1 cellular context compared by ENCODE assay signal in the genomic region with DNA sequence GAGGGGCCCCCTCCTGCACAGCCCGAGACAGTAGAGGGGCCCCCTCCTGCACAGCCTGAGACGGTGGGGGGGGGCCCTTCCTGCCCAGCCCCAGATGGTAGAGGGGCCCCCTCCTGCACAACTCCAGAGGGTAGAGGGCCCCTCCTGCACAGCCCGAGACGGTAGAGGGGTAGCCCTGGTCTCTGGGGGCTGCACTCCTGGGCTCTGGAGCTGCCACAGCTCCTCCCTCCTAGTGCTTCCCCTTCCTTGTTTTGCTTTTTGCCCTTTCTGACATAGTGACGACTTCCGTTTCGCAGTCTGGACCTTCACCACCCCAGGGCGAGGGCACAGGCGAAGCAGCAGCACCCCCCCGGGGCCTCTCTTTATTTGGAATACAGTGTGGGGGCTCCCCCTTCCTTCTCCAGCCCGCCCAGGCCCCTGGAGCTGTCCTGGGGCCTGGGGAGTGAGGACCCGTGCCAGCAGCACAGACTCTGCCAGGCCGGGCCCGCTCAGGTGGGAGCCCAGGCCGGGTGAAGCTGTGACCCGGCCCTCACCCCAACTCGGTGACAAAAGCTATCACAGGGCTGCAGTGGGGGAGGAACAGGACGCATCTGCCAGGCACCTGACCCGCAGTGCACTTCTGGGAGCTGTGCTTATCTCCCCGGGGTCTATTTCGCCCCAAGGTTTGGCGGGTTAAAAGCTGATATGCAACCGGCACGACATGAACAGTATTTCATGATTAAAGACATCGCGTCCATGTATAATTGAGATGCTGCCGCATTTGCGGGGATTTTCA.
TF ChIP-seq lines count a peak whose summit lies in the region.

No MANE protein-coding gene starts in this region.

TF ChIP-seq in K562, 482 proteins besides CTCF, POLR2A, EP300 and RAD21 (continued from another document and continues in another):
- no peak for TF ChIP-seq NEUROD1 (IDR thresholded peaks at IDR 0.05; ENCODE audit: borderline replicate concordance, low read depth, low read length, partially characterized antibody)
- TF ChIP-seq CBX8 (IDR thresholded peaks at IDR 0.05; ENCODE audit: borderline replicate concordance, extremely low read depth, low read depth, low read length, poor library complexity, severe bottlenecking) = no peak
- no peak for TF ChIP-seq JUNB (CRISPR knock-in tag; conservative IDR thresholded peaks at IDR 0.05)
- TF ChIP-seq BRD9 (IDR thresholded peaks at IDR 0.05; ENCODE audit: low read depth, partially characterized antibody) = peak; percentile 79
- peak; percentile 66 for TF ChIP-seq MTA3 (IDR thresholded peaks at IDR 0.05; ENCODE audit: borderline replicate concordance)
- TF ChIP-seq ZNF766 (CRISPR knock-in tag; conservative IDR thresholded peaks at IDR 0.05) = 0 out of 2 replicates have a peak, but pooled peaks have one; percentile 57
- TF ChIP-seq HNRNPUL1 (IDR thresholded peaks at IDR 0.05; ENCODE audit: low read length) = no peak
- no peak for TF ChIP-seq SIX5 (IDR thresholded peaks at IDR 0.05; ENCODE audit: borderline replicate concordance in 1 of 2, insufficient read depth in 1 of 2, low read depth in 1 of 2, low read length in 2 of 2)
- TF ChIP-seq, protein P1, sequence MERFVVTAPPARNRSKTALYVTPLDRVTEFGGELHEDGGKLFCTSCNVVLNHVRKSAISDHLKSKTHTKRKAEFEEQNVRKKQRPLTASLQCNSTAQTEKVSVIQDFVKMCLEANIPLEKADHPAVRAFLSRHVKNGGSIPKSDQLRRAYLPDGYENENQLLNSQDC (CRISPR knock-in tag; IDR thresholded peaks at IDR 0.05) = no peak
- no peak for TF ChIP-seq SMARCA5 (IDR thresholded peaks at IDR 0.05)
- TF ChIP-seq FOXA1 (IDR thresholded peaks at IDR 0.05; ENCODE audit: borderline replicate concordance) = no peak
- TF ChIP-seq MECOM (CRISPR knock-in tag; IDR thresholded peaks at IDR 0.05) = peak; percentile 85
- TF ChIP-seq NONO (IDR thresholded peaks at IDR 0.05; ENCODE audit: low read depth in 2 of 2, low read length in 1 of 2) = no peak
- TF ChIP-seq ETV1 (tag; conservative IDR thresholded peaks at IDR 0.05; ENCODE audit: low read depth) = peak; percentile 32; the same call in 1 of the 2 replicates
- peak; percentile 94 for TF ChIP-seq CBFA2T2 (conservative IDR thresholded peaks at IDR 0.05)
- TF ChIP-seq KDM4B (IDR thresholded peaks at IDR 0.05; ENCODE audit: borderline replicate concordance in 2 of 2, low read depth in 1 of 2) = 0 out of 4 replicates have a peak, but pooled peaks of 1 of the 2 experiments have one; percentile 32
- TF ChIP-seq TEAD1 (CRISPR knock-in tag; IDR thresholded peaks at IDR 0.05) = peak in 1 of 2 experiments; percentile 57; a peak in 1 of 4 replicates
- TF ChIP-seq ZNF77 (CRISPR knock-in tag; IDR thresholded peaks at IDR 0.05) = no peak
- TF ChIP-seq, protein P2, sequence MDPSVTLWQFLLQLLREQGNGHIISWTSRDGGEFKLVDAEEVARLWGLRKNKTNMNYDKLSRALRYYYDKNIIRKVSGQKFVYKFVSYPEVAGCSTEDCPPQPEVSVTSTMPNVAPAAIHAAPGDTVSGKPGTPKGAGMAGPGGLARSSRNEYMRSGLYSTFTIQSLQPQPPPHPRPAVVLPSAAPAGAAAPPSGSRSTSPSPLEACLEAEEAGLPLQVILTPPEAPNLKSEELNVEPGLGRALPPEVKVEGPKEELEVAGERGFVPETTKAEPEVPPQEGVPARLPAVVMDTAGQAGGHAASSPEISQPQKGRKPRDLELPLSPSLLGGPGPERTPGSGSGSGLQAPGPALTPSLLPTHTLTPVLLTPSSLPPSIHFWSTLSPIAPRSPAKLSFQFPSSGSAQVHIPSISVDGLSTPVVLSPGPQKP (CRISPR knock-in tag; IDR thresholded peaks at IDR 0.05) = no peak
- peak; percentile 67 for TF ChIP-seq ZNF134 (CRISPR knock-in tag; conservative IDR thresholded peaks at IDR 0.05)
- TF ChIP-seq KLF16 (IDR thresholded peaks at IDR 0.05) = peak; percentile 92
- TF ChIP-seq CHD2 (IDR thresholded peaks at IDR 0.05; ENCODE audit: low read depth, low read length) = no peak
- TF ChIP-seq ZNF586 (CRISPR knock-in tag; conservative IDR thresholded peaks at IDR 0.05) = no peak
- 0 out of 2 replicates have a peak, but pooled peaks have one; percentile 14 for TF ChIP-seq KLF6 (CRISPR knock-in tag; IDR thresholded peaks at IDR 0.05; ENCODE audit: borderline replicate concordance)
- TF ChIP-seq, protein P3, sequence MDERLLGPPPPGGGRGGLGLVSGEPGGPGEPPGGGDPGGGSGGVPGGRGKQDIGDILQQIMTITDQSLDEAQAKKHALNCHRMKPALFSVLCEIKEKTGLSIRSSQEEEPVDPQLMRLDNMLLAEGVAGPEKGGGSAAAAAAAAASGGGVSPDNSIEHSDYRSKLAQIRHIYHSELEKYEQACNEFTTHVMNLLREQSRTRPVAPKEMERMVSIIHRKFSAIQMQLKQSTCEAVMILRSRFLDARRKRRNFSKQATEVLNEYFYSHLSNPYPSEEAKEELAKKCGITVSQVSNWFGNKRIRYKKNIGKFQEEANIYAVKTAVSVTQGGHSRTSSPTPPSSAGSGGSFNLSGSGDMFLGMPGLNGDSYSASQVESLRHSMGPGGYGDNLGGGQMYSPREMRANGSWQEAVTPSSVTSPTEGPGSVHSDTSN (CRISPR knock-in tag; IDR thresholded peaks at IDR 0.05; ENCODE audit: low read depth) = no peak
- TF ChIP-seq, protein P3 (tag; conservative IDR thresholded peaks at IDR 0.05; ENCODE audit: low read depth) = 0 out of 2 replicates have a peak, but pooled peaks have one; percentile 10
- TF ChIP-seq HNRNPK (IDR thresholded peaks at IDR 0.05; ENCODE audit: low read depth, low read length, poor library complexity, severe bottlenecking) = no peak
- peak; percentile 42 for TF ChIP-seq CCNT2 (IDR thresholded peaks at IDR 0.05; ENCODE audit: borderline replicate concordance, extremely low read depth, insufficient read length, low read depth, low read length)
- TF ChIP-seq NFE2L1 (tag; IDR thresholded peaks at IDR 0.05; ENCODE audit: borderline replicate concordance, low read depth) = no peak
- TF ChIP-seq, protein P4, sequence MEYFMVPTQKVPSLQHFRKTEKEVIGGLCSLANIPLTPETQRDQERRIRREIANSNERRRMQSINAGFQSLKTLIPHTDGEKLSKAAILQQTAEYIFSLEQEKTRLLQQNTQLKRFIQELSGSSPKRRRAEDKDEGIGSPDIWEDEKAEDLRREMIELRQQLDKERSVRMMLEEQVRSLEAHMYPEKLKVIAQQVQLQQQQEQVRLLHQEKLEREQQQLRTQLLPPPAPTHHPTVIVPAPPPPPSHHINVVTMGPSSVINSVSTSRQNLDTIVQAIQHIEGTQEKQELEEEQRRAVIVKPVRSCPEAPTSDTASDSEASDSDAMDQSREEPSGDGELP (CRISPR knock-in tag; IDR thresholded peaks at IDR 0.05; ENCODE audit: borderline replicate concordance) = no peak
- peak; percentile 86 for TF ChIP-seq GATA2 (CRISPR knock-in tag; IDR thresholded peaks at IDR 0.05)
- 0 out of 2 replicates have a peak, but pooled peaks have one; percentile 47 for TF ChIP-seq HMG20B (CRISPR knock-in tag; IDR thresholded peaks at IDR 0.05)
- TF ChIP-seq, protein P5, sequence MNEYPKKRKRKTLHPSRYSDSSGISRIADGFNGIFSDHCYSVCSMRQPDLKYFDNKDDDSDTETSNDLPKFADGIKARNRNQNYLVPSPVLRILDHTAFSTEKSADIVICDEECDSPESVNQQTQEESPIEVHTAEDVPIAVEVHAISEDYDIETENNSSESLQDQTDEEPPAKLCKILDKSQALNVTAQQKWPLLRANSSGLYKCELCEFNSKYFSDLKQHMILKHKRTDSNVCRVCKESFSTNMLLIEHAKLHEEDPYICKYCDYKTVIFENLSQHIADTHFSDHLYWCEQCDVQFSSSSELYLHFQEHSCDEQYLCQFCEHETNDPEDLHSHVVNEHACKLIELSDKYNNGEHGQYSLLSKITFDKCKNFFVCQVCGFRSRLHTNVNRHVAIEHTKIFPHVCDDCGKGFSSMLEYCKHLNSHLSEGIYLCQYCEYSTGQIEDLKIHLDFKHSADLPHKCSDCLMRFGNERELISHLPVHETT (CRISPR knock-in tag; conservative IDR thresholded peaks at IDR 0.05 in 1 of 2, IDR thresholded peaks at IDR 0.05 in 1 of 2) = peak in 1 of 2 experiments; percentile 89; a peak in 2 of 4 replicates
- TF ChIP-seq MIER1 (IDR thresholded peaks at IDR 0.05; ENCODE audit: low read depth) = no peak
- TF ChIP-seq POLR2G (IDR thresholded peaks at IDR 0.05; ENCODE audit: low read depth, low read length) = no peak; the same call in 1 of the 2 replicates
- no peak for TF ChIP-seq PRMT5 (CRISPR knock-in tag; IDR thresholded peaks at IDR 0.05)
- TF ChIP-seq, protein P6, sequence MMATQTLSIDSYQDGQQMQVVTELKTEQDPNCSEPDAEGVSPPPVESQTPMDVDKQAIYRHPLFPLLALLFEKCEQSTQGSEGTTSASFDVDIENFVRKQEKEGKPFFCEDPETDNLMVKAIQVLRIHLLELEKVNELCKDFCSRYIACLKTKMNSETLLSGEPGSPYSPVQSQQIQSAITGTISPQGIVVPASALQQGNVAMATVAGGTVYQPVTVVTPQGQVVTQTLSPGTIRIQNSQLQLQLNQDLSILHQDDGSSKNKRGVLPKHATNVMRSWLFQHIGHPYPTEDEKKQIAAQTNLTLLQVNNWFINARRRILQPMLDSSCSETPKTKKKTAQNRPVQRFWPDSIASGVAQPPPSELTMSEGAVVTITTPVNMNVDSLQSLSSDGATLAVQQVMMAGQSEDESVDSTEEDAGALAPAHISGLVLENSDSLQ (IDR thresholded peaks at IDR 0.05) = no peak
- TF ChIP-seq SUPT5H (IDR thresholded peaks at IDR 0.05) = no peak; the same call in 1 of the 2 replicates
- TF ChIP-seq ZNF507 (tag; conservative IDR thresholded peaks at IDR 0.05) = no peak
- TF ChIP-seq ZNF232 (CRISPR knock-in tag; IDR thresholded peaks at IDR 0.05) = no peak
- TF ChIP-seq ZNF57 (CRISPR knock-in tag; IDR thresholded peaks at IDR 0.05) = 0 out of 2 replicates have a peak, but pooled peaks have one; percentile 19
- no peak for TF ChIP-seq NUFIP1 (IDR thresholded peaks at IDR 0.05; ENCODE audit: partially characterized antibody)
- TF ChIP-seq ZNF41 (CRISPR knock-in tag; conservative IDR thresholded peaks at IDR 0.05) = 0 out of 2 replicates have a peak, but pooled peaks have one; percentile 3
- TF ChIP-seq, protein P7, sequence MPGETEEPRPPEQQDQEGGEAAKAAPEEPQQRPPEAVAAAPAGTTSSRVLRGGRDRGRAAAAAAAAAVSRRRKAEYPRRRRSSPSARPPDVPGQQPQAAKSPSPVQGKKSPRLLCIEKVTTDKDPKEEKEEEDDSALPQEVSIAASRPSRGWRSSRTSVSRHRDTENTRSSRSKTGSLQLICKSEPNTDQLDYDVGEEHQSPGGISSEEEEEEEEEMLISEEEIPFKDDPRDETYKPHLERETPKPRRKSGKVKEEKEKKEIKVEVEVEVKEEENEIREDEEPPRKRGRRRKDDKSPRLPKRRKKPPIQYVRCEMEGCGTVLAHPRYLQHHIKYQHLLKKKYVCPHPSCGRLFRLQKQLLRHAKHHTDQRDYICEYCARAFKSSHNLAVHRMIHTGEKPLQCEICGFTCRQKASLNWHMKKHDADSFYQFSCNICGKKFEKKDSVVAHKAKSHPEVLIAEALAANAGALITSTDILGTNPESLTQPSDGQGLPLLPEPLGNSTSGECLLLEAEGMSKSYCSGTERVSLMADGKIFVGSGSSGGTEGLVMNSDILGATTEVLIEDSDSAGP (CRISPR knock-in tag; IDR thresholded peaks at IDR 0.05) = no peak
- no peak for TF ChIP-seq ZNF282 (CRISPR knock-in tag; IDR thresholded peaks at IDR 0.05)
- TF ChIP-seq PTRF (tag; IDR thresholded peaks at IDR 0.05) = no peak
- peak; percentile 43; the same call in 1 of the 2 replicates for TF ChIP-seq ATF7 (IDR thresholded peaks at IDR 0.05)
- TF ChIP-seq SAFB2 (IDR thresholded peaks at IDR 0.05; ENCODE audit: borderline replicate concordance, low read depth, low read length, severe bottlenecking) = no peak
- TF ChIP-seq JUN (IDR thresholded peaks at IDR 0.05; ENCODE audit: borderline replicate concordance, low read depth, low read length) = no peak
- no peak for TF ChIP-seq JUN (CRISPR knock-in tag; IDR thresholded peaks at IDR 0.05; ENCODE audit: borderline replicate concordance)
- peak; percentile 69 for TF ChIP-seq PHF20 (IDR thresholded peaks at IDR 0.05; ENCODE audit: partially characterized antibody)
- TF ChIP-seq STAG1 (CRISPR knock-in tag; IDR thresholded peaks at IDR 0.05; ENCODE audit: borderline replicate concordance) = no peak
- no peak for TF ChIP-seq GTF2E2 (tag; IDR thresholded peaks at IDR 0.05)
- TF ChIP-seq, protein P8, sequence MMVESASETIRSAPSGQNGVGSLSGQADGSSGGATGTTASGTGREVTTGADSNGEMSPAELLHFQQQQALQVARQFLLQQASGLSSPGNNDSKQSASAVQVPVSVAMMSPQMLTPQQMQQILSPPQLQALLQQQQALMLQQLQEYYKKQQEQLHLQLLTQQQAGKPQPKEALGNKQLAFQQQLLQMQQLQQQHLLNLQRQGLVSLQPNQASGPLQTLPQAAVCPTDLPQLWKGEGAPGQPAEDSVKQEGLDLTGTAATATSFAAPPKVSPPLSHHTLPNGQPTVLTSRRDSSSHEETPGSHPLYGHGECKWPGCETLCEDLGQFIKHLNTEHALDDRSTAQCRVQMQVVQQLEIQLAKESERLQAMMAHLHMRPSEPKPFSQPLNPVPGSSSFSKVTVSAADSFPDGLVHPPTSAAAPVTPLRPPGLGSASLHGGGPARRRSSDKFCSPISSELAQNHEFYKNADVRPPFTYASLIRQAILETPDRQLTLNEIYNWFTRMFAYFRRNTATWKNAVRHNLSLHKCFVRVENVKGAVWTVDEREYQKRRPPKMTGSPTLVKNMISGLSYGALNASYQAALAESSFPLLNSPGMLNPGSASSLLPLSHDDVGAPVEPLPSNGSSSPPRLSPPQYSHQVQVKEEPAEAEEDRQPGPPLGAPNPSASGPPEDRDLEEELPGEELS (CRISPR knock-in tag; IDR thresholded peaks at IDR 0.05; ENCODE audit: borderline replicate concordance) = 0 out of 2 replicates have a peak, but pooled peaks have one; percentile 22
- TF ChIP-seq JUND (IDR thresholded peaks at IDR 0.05; ENCODE audit: borderline replicate concordance, low read depth, low read length) = peak; percentile 47; the same call in 1 of the 2 replicates
- peak; percentile 35; the same call in 1 of the 3 replicates for TF ChIP-seq JUND (tag; IDR thresholded peaks at IDR 0.05; ENCODE audit: borderline replicate concordance, low read depth, low read length)
- TF ChIP-seq NCOA4 (IDR thresholded peaks at IDR 0.05; ENCODE audit: partially characterized antibody) = no peak
- no peak for TF ChIP-seq MCM5 (IDR thresholded peaks at IDR 0.05; ENCODE audit: low read depth)
- TF ChIP-seq EP400 (IDR thresholded peaks at IDR 0.05) = peak; percentile 75; the same call in 1 of the 2 replicates
- TF ChIP-seq HSF4 (CRISPR knock-in tag; IDR thresholded peaks at IDR 0.05; ENCODE audit: borderline replicate concordance) = 0 out of 2 replicates have a peak, but pooled peaks have one; percentile 31
- TF ChIP-seq FOXK2 (conservative IDR thresholded peaks at IDR 0.05 in 1 of 2, IDR thresholded peaks at IDR 0.05 in 1 of 2; ENCODE audit: low read depth in 2 of 2) = peak in 1 of 2 experiments; percentile 16; a peak in 1 of 4 replicates
- TF ChIP-seq KDM1A (IDR thresholded peaks at IDR 0.05) = no peak
